ENCODE assay signal across 1 cellular context in the genomic region with DNA sequence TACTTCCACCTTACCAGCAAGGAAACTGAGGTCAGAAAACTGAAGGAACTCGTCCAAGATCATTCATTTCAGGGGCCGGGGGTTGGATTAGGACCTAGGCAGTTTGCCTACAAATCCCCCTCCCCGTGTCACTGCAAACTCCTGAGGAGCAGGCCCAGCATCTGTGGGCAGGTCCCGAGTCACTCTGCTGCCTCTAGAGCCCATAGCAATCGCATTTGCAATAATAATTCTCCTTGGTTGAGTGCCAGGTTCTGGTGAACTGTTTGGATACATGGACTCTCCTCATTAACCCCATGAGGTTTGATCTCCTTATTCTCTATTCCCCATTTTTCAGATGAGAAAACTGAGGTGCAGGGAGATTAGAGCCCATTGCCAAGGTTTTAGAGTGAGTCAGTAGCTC.
TF ChIP-seq lines count a peak whose summit lies in the region.

No MANE protein-coding gene starts in this region.

TF ChIP-seq in liver, 16 proteins besides CTCF, POLR2A, EP300 and RAD21 (continued from another document):
- TF ChIP-seq, protein P1, sequence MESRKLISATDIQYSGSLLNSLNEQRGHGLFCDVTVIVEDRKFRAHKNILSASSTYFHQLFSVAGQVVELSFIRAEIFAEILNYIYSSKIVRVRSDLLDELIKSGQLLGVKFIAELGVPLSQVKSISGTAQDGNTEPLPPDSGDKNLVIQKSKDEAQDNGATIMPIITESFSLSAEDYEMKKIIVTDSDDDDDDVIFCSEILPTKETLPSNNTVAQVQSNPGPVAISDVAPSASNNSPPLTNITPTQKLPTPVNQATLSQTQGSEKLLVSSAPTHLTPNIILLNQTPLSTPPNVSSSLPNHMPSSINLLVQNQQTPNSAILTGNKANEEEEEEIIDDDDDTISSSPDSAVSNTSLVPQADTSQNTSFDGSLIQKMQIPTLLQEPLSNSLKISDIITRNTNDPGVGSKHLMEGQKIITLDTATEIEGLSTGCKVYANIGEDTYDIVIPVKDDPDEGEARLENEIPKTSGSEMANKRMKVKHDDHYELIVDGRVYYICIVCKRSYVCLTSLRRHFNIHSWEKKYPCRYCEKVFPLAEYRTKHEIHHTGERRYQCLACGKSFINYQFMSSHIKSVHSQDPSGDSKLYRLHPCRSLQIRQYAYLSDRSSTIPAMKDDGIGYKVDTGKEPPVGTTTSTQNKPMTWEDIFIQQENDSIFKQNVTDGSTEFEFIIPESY (IDR thresholded peaks at IDR 0.05): no peak
- TF ChIP-seq FOXA1 (IDR thresholded peaks at IDR 0.05): no peak
TF ChIP-seq in liver: peak in this region for 0.
